In genomic region chr16:75943705-75944514, GRCh38 we compare ENCODE assay signal across 18 cellular contexts.
"Had no signal": no experiment of that assay in that cellular context is flagged by ENCODE, and none has a peak within 500 bp of the region (broad histone marks: within the 10 kb centered on the region; RNA-seq: fewer than 3 reads in every experiment).

No MANE protein-coding gene starts in this region.

- H3K27me3 ChIP-seq: ascending aorta, foreskin keratinocyte, spleen, thyroid gland had no signal

- FAIRE-seq: bronchial epithelial cell, urothelium cell line had no signal

- H3K27ac ChIP-seq: ascending aorta, foreskin keratinocyte, spleen, thyroid gland, VCaP had no signal

- H3K36me3 ChIP-seq: ascending aorta, spleen, thyroid gland had no signal

- H3K4me3 ChIP-seq: ascending aorta, spleen, thyroid gland had no signal

- H3K9me3 ChIP-seq: ascending aorta, spleen, thyroid gland had no signal

- H3K4me1 Mint-ChIP-seq: activated naive CD4-positive, alpha-beta T cell treated with anti-CD3 and anti-CD28 coated beads, Interleukin-2, amount 10 ng/mL, durations not matched to agents 7 days and 5 days had no signal

- H3K4me3 Mint-ChIP-seq: activated naive CD4-positive, alpha-beta T cell treated with anti-CD3 and anti-CD28 coated beads, Interleukin-2, amount 10 ng/mL, durations not matched to agents 7 days and 5 days; dendritic cell treated with granulocyte-macrophage colony-stimulating factor and Interleukin-4, amounts not matched to agents 40 ng/mL and 50 ng/mL, for 4 days; effector memory CD8-positive, alpha-beta T cell; nephron had no signal

- H3K27me3 Mint-ChIP-seq: activated naive CD4-positive, alpha-beta T cell treated with anti-CD3 and anti-CD28 coated beads, Interleukin-2, amount 10 ng/mL, durations not matched to agents 7 days and 5 days; dendritic cell treated with granulocyte-macrophage colony-stimulating factor and Interleukin-4, amounts not matched to agents 40 ng/mL and 50 ng/mL, for 4 days; effector memory CD8-positive, alpha-beta T cell had no signal

- H3K9me3 Mint-ChIP-seq: activated naive CD4-positive, alpha-beta T cell treated with anti-CD3 and anti-CD28 coated beads, Interleukin-2, amount 10 ng/mL, durations not matched to agents 7 days and 5 days; dendritic cell treated with granulocyte-macrophage colony-stimulating factor and Interleukin-4, amounts not matched to agents 40 ng/mL and 50 ng/mL, for 4 days; effector memory CD8-positive, alpha-beta T cell; nephron had no signal

- H3K27ac Mint-ChIP-seq: activated naive CD4-positive, alpha-beta T cell treated with anti-CD3 and anti-CD28 coated beads, Interleukin-2, amount 10 ng/mL, durations not matched to agents 7 days and 5 days; dendritic cell treated with granulocyte-macrophage colony-stimulating factor and Interleukin-4, amounts not matched to agents 40 ng/mL and 50 ng/mL, for 4 days; effector memory CD8-positive, alpha-beta T cell; nephron had no signal

- H3K4me1 ChIP-seq: ascending aorta, foreskin keratinocyte, spleen, thyroid gland had no signal

- DNase-seq: activated CD4-positive, alpha-beta T cell treated with anti-CD3 and anti-CD28 coated beads for 1 hour; activated CD4-positive, alpha-beta T cell treated with anti-CD3 and anti-CD28 coated beads, Interleukin-2, amount 50 U/mL, for 4 hours; activated naive CD4-positive, alpha-beta T cell treated with anti-CD3 and anti-CD28 coated beads, Interleukin-2, amount 10 ng/mL, durations not matched to agents 7 days and 5 days; activated T-cell treated with anti-CD3 and anti-CD28 coated beads, Interleukin-2, amount 50 U/mL, for 1 hour; effector memory CD8-positive, alpha-beta T cell; foreskin keratinocyte; glutamatergic neuron; mesendoderm; occipital lobe; spleen; thyroid gland had no signal

- H3K36me3 Mint-ChIP-seq: activated naive CD4-positive, alpha-beta T cell treated with anti-CD3 and anti-CD28 coated beads, Interleukin-2, amount 10 ng/mL, durations not matched to agents 7 days and 5 days had no signal

- ATAC-seq: effector memory CD8-positive, alpha-beta T cell; foreskin keratinocyte; sciatic nerve had no signal
